In the genomic region with DNA sequence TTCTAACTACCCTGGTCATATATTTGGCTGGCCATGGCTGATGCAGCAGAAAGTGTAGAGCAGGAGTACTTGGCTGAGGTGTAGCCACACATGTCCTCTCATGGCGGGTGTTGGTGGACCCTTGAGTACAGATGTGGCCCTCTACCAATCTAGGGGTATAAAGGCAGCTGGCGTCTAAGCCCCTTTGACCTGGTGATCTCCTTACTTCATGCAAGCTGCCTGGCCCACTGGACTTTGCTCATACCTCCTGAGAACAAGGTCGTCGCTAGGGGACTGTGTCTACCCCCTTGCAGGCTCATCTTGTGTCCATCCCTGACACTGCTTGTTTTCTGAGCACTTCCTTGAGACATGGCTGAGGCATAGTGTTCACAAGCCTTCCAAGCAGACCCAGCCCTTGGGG, we compare ENCODE assay signal across 22 cellular contexts.
A peak's percentile ranks its signal among the peaks of the same experiment; 100 is the strongest.
DNase-seq lines count a peak whose midpoint lies in the region; ATAC-seq and TF ChIP-seq lines count a peak whose summit lies in the region.
"Had no signal": no experiment of that assay in that cellular context is flagged by ENCODE, and none has a peak within 500 bp of the region (broad histone marks: within the 10 kb centered on the region; RNA-seq: fewer than 3 reads in every experiment).

No MANE protein-coding gene starts in this region.

- no peak overlapping the region for H3K4me3 Mint-ChIP-seq in activated naive CD8-positive, alpha-beta T cell
- no peak overlapping the region for H3K4me3 Mint-ChIP-seq in activated naive CD8-positive, alpha-beta T cell treated with anti-CD3 and anti-CD28 coated beads, Interleukin-2, amount 50 U/mL, for 24 hours
- H3K4me3 Mint-ChIP-seq in osteocyte (ENCODE audit: unreplicated experiment): no peak overlapping the region

- ATAC-seq in activated naive CD8-positive, alpha-beta T cell treated with anti-CD3 and anti-CD28 coated beads, Interleukin-2, amount 50 U/mL, for 24 hours: no peak
- ATAC-seq in aorta (ENCODE audit: low FRiP score) (no peak), HG02610 (IDR thresholded peaks at IDR 0.05; ENCODE audit: unreplicated experiment) (no peak)
- ATAC-seq: HepG2, K562 had no signal

- H3K4me3 ChIP-seq in aorta (ENCODE audit: low read length in 2 of 2): no peak overlapping the region
- no peak overlapping the region for H3K4me3 ChIP-seq in esophagus squamous epithelium
- H3K4me3 ChIP-seq: K562, MG63 had no signal

- H3K36me3 Mint-ChIP-seq in activated naive CD8-positive, alpha-beta T cell: peaks cover 2% of the 10 kb centered on the region
- H3K36me3 Mint-ChIP-seq in activated naive CD8-positive, alpha-beta T cell treated with anti-CD3 and anti-CD28 coated beads, Interleukin-2, amount 50 U/mL, for 24 hours (ENCODE audit: low read depth): peaks cover 5% of the 10 kb centered on the region
- peaks cover 5% of the 10 kb centered on the region for H3K36me3 Mint-ChIP-seq in osteocyte (ENCODE audit: unreplicated experiment)

- DNase-seq in activated naive CD8-positive, alpha-beta T cell treated with anti-CD3 and anti-CD28 coated beads, Interleukin-2, amount 50 U/mL, for 24 hours: no peak
- DNase-seq in ecto neural progenitor cell (ENCODE audit: low spot score) (peak; percentile 25), osteocyte (ENCODE audit: extremely low spot score, unreplicated experiment) (peak; percentile 38), aorta (no peak), esophagus squamous epithelium (lab: John Stamatoyannopoulos, UW) (no peak)
- no peak for DNase-seq in activated naive CD4-positive, alpha-beta T cell treated with anti-CD3 and anti-CD28 coated beads, Interleukin-2, amount 50 U/mL, for 16 hours
- DNase-seq: AML-193, C1 segment of cervical spinal cord, COR-L47, DMS79, MG63, NCI-H1417, NCI-H187, NCI-H446 treated with DMSO at 0.1 percent for 48 hours, NCI-H526 treated with DMSO at 0.1 percent for 48 hours, OCI-M1, Right ventricle myocardium superior had no signal

- H3K27me3 ChIP-seq in aorta (ENCODE audit: control insufficient read depth in 1 of 2, insufficient read depth in 2 of 2, low read length in 1 of 2) (no peaks in the 10 kb centered on the region), esophagus squamous epithelium (no peaks in the 10 kb centered on the region)
- H3K27me3 ChIP-seq: MG63 had no signal

- peaks cover 18% of the 10 kb centered on the region for H3K4me1 Mint-ChIP-seq in activated naive CD8-positive, alpha-beta T cell (ENCODE audit: low read depth)
- no peaks in the 10 kb centered on the region for H3K4me1 Mint-ChIP-seq in activated naive CD8-positive, alpha-beta T cell treated with anti-CD3 and anti-CD28 coated beads, Interleukin-2, amount 50 U/mL, for 24 hours
- no peaks in the 10 kb centered on the region for H3K4me1 Mint-ChIP-seq in osteocyte (ENCODE audit: unreplicated experiment)

- no peak for TF ChIP-seq POLR2A in esophagus squamous epithelium (IDR thresholded peaks at IDR 0.05)

- H3K4me1 ChIP-seq in aorta (ENCODE audit: control insufficient read depth in 1 of 2, insufficient read depth in 2 of 2, low read length in 2 of 2) (no peaks in the 10 kb centered on the region), esophagus squamous epithelium (peaks cover 0 to 10% (median under 1%) of the 10 kb centered on the region in 3 donors)

- no peaks in the 10 kb centered on the region for H3K27me3 Mint-ChIP-seq in activated naive CD8-positive, alpha-beta T cell
- no peaks in the 10 kb centered on the region for H3K27me3 Mint-ChIP-seq in activated naive CD8-positive, alpha-beta T cell treated with anti-CD3 and anti-CD28 coated beads, Interleukin-2, amount 50 U/mL, for 24 hours
- H3K27me3 Mint-ChIP-seq in osteocyte (ENCODE audit: unreplicated experiment): peaks cover 52% of the 10 kb centered on the region

- peaks cover 21% of the 10 kb centered on the region for H3K9me3 Mint-ChIP-seq in activated naive CD8-positive, alpha-beta T cell (ENCODE audit: low read depth)
- H3K9me3 Mint-ChIP-seq in activated naive CD8-positive, alpha-beta T cell treated with anti-CD3 and anti-CD28 coated beads, Interleukin-2, amount 50 U/mL, for 24 hours: peaks cover 14% of the 10 kb centered on the region
- H3K9me3 Mint-ChIP-seq in osteocyte (ENCODE audit: unreplicated experiment): peaks cover 21% of the 10 kb centered on the region

- 95 to 97% methylated on average over 4 of the region's 4 CpGs for whole genome bisulfite sequencing in aorta, 2 donors
- 91% methylated on average over 4 of the region's 4 CpGs; no CpG with 5 or more reads in 1 of the 2 donors for WGBS in esophagus squamous epithelium, 2 donors

- H3K27ac ChIP-seq in aorta (ENCODE audit: low read depth in 1 of 2, low read length in 2 of 2) (no peak overlapping the region), esophagus squamous epithelium (no peak overlapping the region)
- H3K27ac ChIP-seq: HL-60 had no signal

- TF ChIP-seq CTCF in osteocyte (IDR thresholded peaks at IDR 0.05) (no peak), esophagus squamous epithelium (IDR thresholded peaks at IDR 0.05) (no peak)

- peak overlapping the region; percentile 76 for H3K27ac Mint-ChIP-seq in activated naive CD8-positive, alpha-beta T cell
- no peak overlapping the region for H3K27ac Mint-ChIP-seq in activated naive CD8-positive, alpha-beta T cell treated with anti-CD3 and anti-CD28 coated beads, Interleukin-2, amount 50 U/mL, for 24 hours
- no peak overlapping the region for H3K27ac Mint-ChIP-seq in osteocyte (ENCODE audit: unreplicated experiment)

- no peaks in the 10 kb centered on the region for H3K9me3 ChIP-seq in aorta (ENCODE audit: control insufficient read depth, low read length)
- H3K9me3 ChIP-seq in esophagus squamous epithelium: peaks cover 0 to 7% (median 6%) of the 10 kb centered on the region in 3 donors

- intact Hi-C loops in aorta (cut with DNase I): no loop called here
- intact Hi-C loops in esophagus squamous epithelium (cut with DNase I): no loop called here

- no peaks in the 10 kb centered on the region for H3K36me3 ChIP-seq in aorta (ENCODE audit: control insufficient read depth in 1 of 2, insufficient read depth in 2 of 2, low read length in 1 of 2)
- no peaks in the 10 kb centered on the region for H3K36me3 ChIP-seq in esophagus squamous epithelium
- H3K36me3 ChIP-seq: MG63 had no signal

Comparison
In these comparisons a context has a peak if more than half of its experiments do, and no peak if none do; other contexts are left out.
1. DNase-seq: peak in ecto neural progenitor cell (single experiment) and osteocyte (single experiment); none in activated naive CD8-positive, alpha-beta T cell treated with anti-CD3 and anti-CD28 coated beads, Interleukin-2, amount 50 U/mL, for 24 hours (single experiment), activated naive CD4-positive, alpha-beta T cell treated with anti-CD3 and anti-CD28 coated beads, Interleukin-2, amount 50 U/mL, for 16 hours (single experiment), aorta (0 of 2) and esophagus squamous epithelium (single experiment).